2 cellular contexts compared by ENCODE assay signal in the genomic region with DNA sequence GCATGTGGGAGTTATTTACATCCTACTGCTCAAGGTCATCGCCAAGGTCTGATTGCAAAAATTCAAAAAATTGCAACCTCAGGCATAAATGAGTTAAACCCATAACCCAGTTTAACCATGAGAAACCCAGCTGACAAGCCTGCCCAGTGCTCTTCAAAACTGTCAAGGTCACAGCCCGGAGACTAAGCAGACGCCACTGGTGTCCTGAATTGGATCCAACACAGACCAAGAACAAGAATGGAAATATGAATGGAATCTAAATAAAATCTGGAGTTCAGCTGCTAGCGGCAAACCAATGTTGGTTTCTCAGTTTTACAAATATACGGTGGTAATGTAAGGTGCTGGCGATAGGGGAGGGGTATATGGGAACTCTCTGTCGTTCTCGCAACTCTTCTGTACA.
TF ChIP-seq lines count a peak whose summit lies in the region.

No MANE protein-coding gene starts in this region.

TF ChIP-seq in HepG2, 621 proteins besides CTCF, POLR2A, EP300 and RAD21 (continued from another document and continues in another):
- TF ChIP-seq, protein P1, sequence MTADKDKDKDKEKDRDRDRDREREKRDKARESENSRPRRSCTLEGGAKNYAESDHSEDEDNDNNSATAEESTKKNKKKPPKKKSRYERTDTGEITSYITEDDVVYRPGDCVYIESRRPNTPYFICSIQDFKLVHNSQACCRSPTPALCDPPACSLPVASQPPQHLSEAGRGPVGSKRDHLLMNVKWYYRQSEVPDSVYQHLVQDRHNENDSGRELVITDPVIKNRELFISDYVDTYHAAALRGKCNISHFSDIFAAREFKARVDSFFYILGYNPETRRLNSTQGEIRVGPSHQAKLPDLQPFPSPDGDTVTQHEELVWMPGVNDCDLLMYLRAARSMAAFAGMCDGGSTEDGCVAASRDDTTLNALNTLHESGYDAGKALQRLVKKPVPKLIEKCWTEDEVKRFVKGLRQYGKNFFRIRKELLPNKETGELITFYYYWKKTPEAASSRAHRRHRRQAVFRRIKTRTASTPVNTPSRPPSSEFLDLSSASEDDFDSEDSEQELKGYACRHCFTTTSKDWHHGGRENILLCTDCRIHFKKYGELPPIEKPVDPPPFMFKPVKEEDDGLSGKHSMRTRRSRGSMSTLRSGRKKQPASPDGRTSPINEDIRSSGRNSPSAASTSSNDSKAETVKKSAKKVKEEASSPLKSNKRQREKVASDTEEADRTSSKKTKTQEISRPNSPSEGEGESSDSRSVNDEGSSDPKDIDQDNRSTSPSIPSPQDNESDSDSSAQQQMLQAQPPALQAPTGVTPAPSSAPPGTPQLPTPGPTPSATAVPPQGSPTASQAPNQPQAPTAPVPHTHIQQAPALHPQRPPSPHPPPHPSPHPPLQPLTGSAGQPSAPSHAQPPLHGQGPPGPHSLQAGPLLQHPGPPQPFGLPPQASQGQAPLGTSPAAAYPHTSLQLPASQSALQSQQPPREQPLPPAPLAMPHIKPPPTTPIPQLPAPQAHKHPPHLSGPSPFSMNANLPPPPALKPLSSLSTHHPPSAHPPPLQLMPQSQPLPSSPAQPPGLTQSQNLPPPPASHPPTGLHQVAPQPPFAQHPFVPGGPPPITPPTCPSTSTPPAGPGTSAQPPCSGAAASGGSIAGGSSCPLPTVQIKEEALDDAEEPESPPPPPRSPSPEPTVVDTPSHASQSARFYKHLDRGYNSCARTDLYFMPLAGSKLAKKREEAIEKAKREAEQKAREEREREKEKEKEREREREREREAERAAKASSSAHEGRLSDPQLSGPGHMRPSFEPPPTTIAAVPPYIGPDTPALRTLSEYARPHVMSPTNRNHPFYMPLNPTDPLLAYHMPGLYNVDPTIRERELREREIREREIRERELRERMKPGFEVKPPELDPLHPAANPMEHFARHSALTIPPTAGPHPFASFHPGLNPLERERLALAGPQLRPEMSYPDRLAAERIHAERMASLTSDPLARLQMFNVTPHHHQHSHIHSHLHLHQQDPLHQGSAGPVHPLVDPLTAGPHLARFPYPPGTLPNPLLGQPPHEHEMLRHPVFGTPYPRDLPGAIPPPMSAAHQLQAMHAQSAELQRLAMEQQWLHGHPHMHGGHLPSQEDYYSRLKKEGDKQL (CRISPR knock-in tag; IDR thresholded peaks at IDR 0.05; ENCODE audit: low read depth), result no peak
- TF ChIP-seq ZNF75D (CRISPR knock-in tag; IDR thresholded peaks at IDR 0.05; ENCODE audit: borderline replicate concordance) (no peak), ZNF607 (CRISPR knock-in tag; IDR thresholded peaks at IDR 0.05; ENCODE audit: borderline replicate concordance) (no peak), MED13 (CRISPR knock-in tag; IDR thresholded peaks at IDR 0.05) (no peak), MIXL1 (CRISPR knock-in tag; IDR thresholded peaks at IDR 0.05) (no peak), FOXK2 (IDR thresholded peaks at IDR 0.05) (no peak), POLR2G (IDR thresholded peaks at IDR 0.05; ENCODE audit: low read depth, low read length) (no peak)
- TF ChIP-seq, protein P2, sequence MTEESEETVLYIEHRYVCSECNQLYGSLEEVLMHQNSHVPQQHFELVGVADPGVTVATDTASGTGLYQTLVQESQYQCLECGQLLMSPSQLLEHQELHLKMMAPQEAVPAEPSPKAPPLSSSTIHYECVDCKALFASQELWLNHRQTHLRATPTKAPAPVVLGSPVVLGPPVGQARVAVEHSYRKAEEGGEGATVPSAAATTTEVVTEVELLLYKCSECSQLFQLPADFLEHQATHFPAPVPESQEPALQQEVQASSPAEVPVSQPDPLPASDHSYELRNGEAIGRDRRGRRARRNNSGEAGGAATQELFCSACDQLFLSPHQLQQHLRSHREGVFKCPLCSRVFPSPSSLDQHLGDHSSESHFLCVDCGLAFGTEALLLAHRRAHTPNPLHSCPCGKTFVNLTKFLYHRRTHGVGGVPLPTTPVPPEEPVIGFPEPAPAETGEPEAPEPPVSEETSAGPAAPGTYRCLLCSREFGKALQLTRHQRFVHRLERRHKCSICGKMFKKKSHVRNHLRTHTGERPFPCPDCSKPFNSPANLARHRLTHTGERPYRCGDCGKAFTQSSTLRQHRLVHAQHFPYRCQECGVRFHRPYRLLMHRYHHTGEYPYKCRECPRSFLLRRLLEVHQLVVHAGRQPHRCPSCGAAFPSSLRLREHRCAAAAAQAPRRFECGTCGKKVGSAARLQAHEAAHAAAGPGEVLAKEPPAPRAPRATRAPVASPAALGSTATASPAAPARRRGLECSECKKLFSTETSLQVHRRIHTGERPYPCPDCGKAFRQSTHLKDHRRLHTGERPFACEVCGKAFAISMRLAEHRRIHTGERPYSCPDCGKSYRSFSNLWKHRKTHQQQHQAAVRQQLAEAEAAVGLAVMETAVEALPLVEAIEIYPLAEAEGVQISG (CRISPR knock-in tag; IDR thresholded peaks at IDR 0.05), result no peak
- TF ChIP-seq, protein P3, sequence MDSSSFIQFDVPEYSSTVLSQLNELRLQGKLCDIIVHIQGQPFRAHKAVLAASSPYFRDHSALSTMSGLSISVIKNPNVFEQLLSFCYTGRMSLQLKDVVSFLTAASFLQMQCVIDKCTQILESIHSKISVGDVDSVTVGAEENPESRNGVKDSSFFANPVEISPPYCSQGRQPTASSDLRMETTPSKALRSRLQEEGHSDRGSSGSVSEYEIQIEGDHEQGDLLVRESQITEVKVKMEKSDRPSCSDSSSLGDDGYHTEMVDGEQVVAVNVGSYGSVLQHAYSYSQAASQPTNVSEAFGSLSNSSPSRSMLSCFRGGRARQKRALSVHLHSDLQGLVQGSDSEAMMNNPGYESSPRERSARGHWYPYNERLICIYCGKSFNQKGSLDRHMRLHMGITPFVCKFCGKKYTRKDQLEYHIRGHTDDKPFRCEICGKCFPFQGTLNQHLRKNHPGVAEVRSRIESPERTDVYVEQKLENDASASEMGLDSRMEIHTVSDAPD (CRISPR knock-in tag; IDR thresholded peaks at IDR 0.05), result no peak
- TF ChIP-seq, protein P4, sequence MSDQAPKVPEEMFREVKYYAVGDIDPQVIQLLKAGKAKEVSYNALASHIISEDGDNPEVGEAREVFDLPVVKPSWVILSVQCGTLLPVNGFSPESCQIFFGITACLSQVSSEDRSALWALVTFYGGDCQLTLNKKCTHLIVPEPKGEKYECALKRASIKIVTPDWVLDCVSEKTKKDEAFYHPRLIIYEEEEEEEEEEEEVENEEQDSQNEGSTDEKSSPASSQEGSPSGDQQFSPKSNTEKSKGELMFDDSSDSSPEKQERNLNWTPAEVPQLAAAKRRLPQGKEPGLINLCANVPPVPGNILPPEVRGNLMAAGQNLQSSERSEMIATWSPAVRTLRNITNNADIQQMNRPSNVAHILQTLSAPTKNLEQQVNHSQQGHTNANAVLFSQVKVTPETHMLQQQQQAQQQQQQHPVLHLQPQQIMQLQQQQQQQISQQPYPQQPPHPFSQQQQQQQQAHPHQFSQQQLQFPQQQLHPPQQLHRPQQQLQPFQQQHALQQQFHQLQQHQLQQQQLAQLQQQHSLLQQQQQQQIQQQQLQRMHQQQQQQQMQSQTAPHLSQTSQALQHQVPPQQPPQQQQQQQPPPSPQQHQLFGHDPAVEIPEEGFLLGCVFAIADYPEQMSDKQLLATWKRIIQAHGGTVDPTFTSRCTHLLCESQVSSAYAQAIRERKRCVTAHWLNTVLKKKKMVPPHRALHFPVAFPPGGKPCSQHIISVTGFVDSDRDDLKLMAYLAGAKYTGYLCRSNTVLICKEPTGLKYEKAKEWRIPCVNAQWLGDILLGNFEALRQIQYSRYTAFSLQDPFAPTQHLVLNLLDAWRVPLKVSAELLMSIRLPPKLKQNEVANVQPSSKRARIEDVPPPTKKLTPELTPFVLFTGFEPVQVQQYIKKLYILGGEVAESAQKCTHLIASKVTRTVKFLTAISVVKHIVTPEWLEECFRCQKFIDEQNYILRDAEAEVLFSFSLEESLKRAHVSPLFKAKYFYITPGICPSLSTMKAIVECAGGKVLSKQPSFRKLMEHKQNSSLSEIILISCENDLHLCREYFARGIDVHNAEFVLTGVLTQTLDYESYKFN (CRISPR knock-in tag; conservative IDR thresholded peaks at IDR 0.05), result no peak

TF ChIP-seq in WTC11, 78 proteins besides CTCF, POLR2A, EP300 and RAD21 (continued from another document):
- TF ChIP-seq, protein P5, sequence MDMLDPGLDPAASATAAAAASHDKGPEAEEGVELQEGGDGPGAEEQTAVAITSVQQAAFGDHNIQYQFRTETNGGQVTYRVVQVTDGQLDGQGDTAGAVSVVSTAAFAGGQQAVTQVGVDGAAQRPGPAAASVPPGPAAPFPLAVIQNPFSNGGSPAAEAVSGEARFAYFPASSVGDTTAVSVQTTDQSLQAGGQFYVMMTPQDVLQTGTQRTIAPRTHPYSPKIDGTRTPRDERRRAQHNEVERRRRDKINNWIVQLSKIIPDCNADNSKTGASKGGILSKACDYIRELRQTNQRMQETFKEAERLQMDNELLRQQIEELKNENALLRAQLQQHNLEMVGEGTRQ (CRISPR knock-in tag; IDR thresholded peaks at IDR 0.05), result no peak
- no peak for TF ChIP-seq SOX15 (CRISPR knock-in tag; IDR thresholded peaks at IDR 0.05)
- no peak for TF ChIP-seq TEAD1 (CRISPR knock-in tag; IDR thresholded peaks at IDR 0.05)
- TF ChIP-seq TP53 (CRISPR knock-in tag; IDR thresholded peaks at IDR 0.05), result no peak
- TF ChIP-seq CBFB (CRISPR knock-in tag; IDR thresholded peaks at IDR 0.05; ENCODE audit: low read depth), result no peak
